In the genomic region with DNA sequence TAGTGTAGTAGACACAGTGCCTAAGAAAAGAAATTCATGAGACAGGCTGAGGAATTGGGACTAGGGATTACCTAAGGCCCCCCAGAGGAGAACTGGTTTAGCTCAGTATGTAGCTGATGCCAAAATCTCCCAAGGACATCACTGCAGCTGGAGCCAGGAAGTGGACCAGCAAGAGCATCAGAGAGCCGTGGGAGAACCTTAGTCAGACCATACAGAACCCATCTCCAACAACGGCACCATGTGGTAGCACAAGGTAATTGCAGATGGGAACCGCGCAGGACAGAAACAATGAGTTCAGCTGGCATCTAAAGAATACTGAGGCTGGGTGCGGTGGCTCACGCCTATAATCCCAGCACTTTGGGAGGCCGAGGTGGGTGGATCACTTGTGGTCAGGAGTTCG, we compare ENCODE assay signal across 9 cellular contexts.
A peak's percentile ranks its signal among the peaks of the same experiment; 100 is the strongest.
DNase-seq lines count a peak whose midpoint lies in the region; TF ChIP-seq lines count a peak whose summit lies in the region.
"Had no signal": no experiment of that assay in that cellular context is flagged by ENCODE, and none has a peak within 500 bp of the region (broad histone marks: within the 10 kb centered on the region; RNA-seq: fewer than 3 reads in every experiment).

No MANE protein-coding gene starts in this region.

- no peaks in the 10 kb centered on the region for H3K27me3 ChIP-seq in brain microvascular endothelial cell (replicated peaks)

- no peaks in the 10 kb centered on the region for H3K36me3 ChIP-seq in brain microvascular endothelial cell (replicated peaks)

- H3K36me3 Mint-ChIP-seq in neural crest cell (ENCODE audit: low read depth) = no peaks in the 10 kb centered on the region
- H3K36me3 Mint-ChIP-seq in activated T-helper 1 cell treated with anti-CD3 and anti-CD28 coated beads, Interleukin-12 subunit alpha, Interleukin-12 subunit beta, Interleukin-2, Interleukin-4 antibody, amounts not matched to agents 30 ng/mL and 10 ng/mL and 1 ng/mL, durations not matched to agents 14 hours and 24 hours and 36 hours (ENCODE audit: low read depth) = no peaks in the 10 kb centered on the region

- intact Hi-C loops in activated T-helper 1 cell treated with anti-CD3 and anti-CD28 coated beads, Interleukin-12 subunit alpha, Interleukin-12 subunit beta, Interleukin-2, Interleukin-4 antibody, amounts not matched to agents 30 ng/mL and 10 ng/mL and 1 ng/mL, durations not matched to agents 14 hours and 24 hours and 36 hours (cut with micrococcal nuclease) = no loop called here

- DNase-seq in NCI-H510A treated with DMSO at 0.1 percent for 48 hours (lab: John Stamatoyannopoulos, UW) (peak; percentile 21), NCI-H510A (lab: John Stamatoyannopoulos, UW) (no peak), LNCaP clone FGC (ENCODE audit: low read depth) (no peak), brain microvascular endothelial cell (no peak), neural crest cell (ENCODE audit: low read depth, low spot score) (peak; percentile 16), NCI-H2227 treated with DMSO at 0.1 percent for 48 hours (lab: John Stamatoyannopoulos, UW) (no peak), GDM1 (lab: John Stamatoyannopoulos, UW) (no peak)
- DNase-seq in activated T-helper 1 cell treated with anti-CD3 and anti-CD28 coated beads, Interleukin-12 subunit alpha, Interleukin-12 subunit beta, Interleukin-2, Interleukin-4 antibody, amounts not matched to agents 30 ng/mL and 10 ng/mL and 1 ng/mL, durations not matched to agents 14 hours and 24 hours and 36 hours (ENCODE audit: low spot score) = no peak
- DNase-seq: NCI-H446 had no signal

- 0 out of 2 replicates have a peak, but pooled peaks have one; percentile 2 for TF ChIP-seq CTCF in LNCaP clone FGC (IDR thresholded peaks at IDR 0.05; ENCODE audit: control insufficient read depth, extremely low read depth, insufficient read depth)
- peak; percentile 52 for TF ChIP-seq CTCF in brain microvascular endothelial cell (IDR thresholded peaks at IDR 0.05; ENCODE audit: low read depth, low read length, missing control alignments)
- TF ChIP-seq CTCF in neural crest cell (conservative IDR thresholded peaks at IDR 0.05) = peak; percentile 54

- H3K27ac ChIP-seq in brain microvascular endothelial cell = no peak overlapping the region

- no peak overlapping the region for H3K4me3 ChIP-seq in LNCaP clone FGC (ENCODE audit: low read depth, low read length)
- H3K4me3 ChIP-seq in brain microvascular endothelial cell (ENCODE audit: low read depth, low read length) = no peak overlapping the region

- H3K27ac Mint-ChIP-seq in neural crest cell (ENCODE audit: unreplicated experiment) = no peak overlapping the region
- H3K27ac Mint-ChIP-seq in activated T-helper 1 cell treated with anti-CD3 and anti-CD28 coated beads, Interleukin-12 subunit alpha, Interleukin-12 subunit beta, Interleukin-2, Interleukin-4 antibody, amounts not matched to agents 30 ng/mL and 10 ng/mL and 1 ng/mL, durations not matched to agents 14 hours and 24 hours and 36 hours = no peak overlapping the region

- in situ Hi-C loops in brain microvascular endothelial cell (cut with HindIII; ENCODE audit: low pct_ligation_motif_present, low sequenced_read_pairs) = no loop called here

- peaks cover 8% of the 10 kb centered on the region for H3K9me3 Mint-ChIP-seq in neural crest cell
- no peaks in the 10 kb centered on the region for H3K9me3 Mint-ChIP-seq in activated T-helper 1 cell treated with anti-CD3 and anti-CD28 coated beads, Interleukin-12 subunit alpha, Interleukin-12 subunit beta, Interleukin-2, Interleukin-4 antibody, amounts not matched to agents 30 ng/mL and 10 ng/mL and 1 ng/mL, durations not matched to agents 14 hours and 24 hours and 36 hours

- no peaks in the 10 kb centered on the region for H3K27me3 Mint-ChIP-seq in neural crest cell (ENCODE audit: low read depth)
- H3K27me3 Mint-ChIP-seq in activated T-helper 1 cell treated with anti-CD3 and anti-CD28 coated beads, Interleukin-12 subunit alpha, Interleukin-12 subunit beta, Interleukin-2, Interleukin-4 antibody, amounts not matched to agents 30 ng/mL and 10 ng/mL and 1 ng/mL, durations not matched to agents 14 hours and 24 hours and 36 hours (ENCODE audit: insufficient read depth) = no peaks in the 10 kb centered on the region

- no peak overlapping the region for H3K4me3 Mint-ChIP-seq in neural crest cell
- no peak overlapping the region for H3K4me3 Mint-ChIP-seq in activated T-helper 1 cell treated with anti-CD3 and anti-CD28 coated beads, Interleukin-12 subunit alpha, Interleukin-12 subunit beta, Interleukin-2, Interleukin-4 antibody, amounts not matched to agents 30 ng/mL and 10 ng/mL and 1 ng/mL, durations not matched to agents 14 hours and 24 hours and 36 hours

- peaks cover 4% of the 10 kb centered on the region for H3K4me1 Mint-ChIP-seq in neural crest cell
- H3K4me1 Mint-ChIP-seq in activated T-helper 1 cell treated with anti-CD3 and anti-CD28 coated beads, Interleukin-12 subunit alpha, Interleukin-12 subunit beta, Interleukin-2, Interleukin-4 antibody, amounts not matched to agents 30 ng/mL and 10 ng/mL and 1 ng/mL, durations not matched to agents 14 hours and 24 hours and 36 hours (ENCODE audit: low read depth) = no peaks in the 10 kb centered on the region

Comparison
In these comparisons a context has a peak if more than half of its experiments do, and no peak if none do; other contexts are left out.
1. DNase-seq: peak in NCI-H510A treated with DMSO at 0.1 percent for 48 hours (single experiment) and neural crest cell (single experiment); none in NCI-H510A (single experiment), LNCaP clone FGC (single experiment), brain microvascular endothelial cell (single experiment), activated T-helper 1 cell treated with anti-CD3 and anti-CD28 coated beads, Interleukin-12 subunit alpha, Interleukin-12 subunit beta, Interleukin-2, Interleukin-4 antibody, amounts not matched to agents 30 ng/mL and 10 ng/mL and 1 ng/mL, durations not matched to agents 14 hours and 24 hours and 36 hours (single experiment), NCI-H2227 treated with DMSO at 0.1 percent for 48 hours (single experiment) and GDM1 (single experiment).
2. CTCF ChIP-seq: peak in every context shown above with its lines; median percentile 54 in neural crest cell; 52 in brain microvascular endothelial cell; 2 in LNCaP clone FGC.